ENCODE assay signal across 2 cellular contexts in genomic region chr1:20716232-20716631, GRCh38.
TF ChIP-seq lines count a peak whose summit lies in the region.

No MANE protein-coding gene starts in this region.

TF ChIP-seq in IMR-90, 13 proteins besides CTCF, POLR2A, EP300 and RAD21:
- TF ChIP-seq RCOR1 (IDR thresholded peaks at IDR 0.05; ENCODE audit: insufficient replicate concordance, low read length), result no peak
- TF ChIP-seq BHLHE40 (IDR thresholded peaks at IDR 0.05; ENCODE audit: low read depth, low read length), result no peak
- TF ChIP-seq FOS (IDR thresholded peaks at IDR 0.05; ENCODE audit: low read depth, low read length), result no peak
- TF ChIP-seq NFE2L2 (IDR thresholded peaks at IDR 0.05; ENCODE audit: low read depth, low read length), result no peak

TF ChIP-seq in H1, 55 proteins besides CTCF, POLR2A, EP300 and RAD21:
- TF ChIP-seq CHD2 (IDR thresholded peaks at IDR 0.05; ENCODE audit: low read length) (no peak), MAX (IDR thresholded peaks at IDR 0.05) (no peak), RXRA (IDR thresholded peaks at IDR 0.05; ENCODE audit: insufficient read depth, low read depth, low read length) (no peak), CHD7 (IDR thresholded peaks at IDR 0.05; ENCODE audit: insufficient replicate concordance, low read length) (no peak), SIN3A (conservative IDR thresholded peaks at IDR 0.05 in 1 of 2, IDR thresholded peaks at IDR 0.05 in 1 of 2; ENCODE audit: low read depth in 1 of 2, low read length in 2 of 2) (no peak), YY1 (IDR thresholded peaks at IDR 0.05; ENCODE audit: low read depth, low read length) (no peak), PHF8 (conservative IDR thresholded peaks at IDR 0.05; ENCODE audit: low read depth, low read length) (no peak), SP4 (IDR thresholded peaks at IDR 0.05; ENCODE audit: low read length) (no peak), SRF (IDR thresholded peaks at IDR 0.05; ENCODE audit: low read depth, low read length) (no peak), E2F6 (IDR thresholded peaks at IDR 0.05) (no peak), KDM5A (IDR thresholded peaks at IDR 0.05; ENCODE audit: low read length) (no peak), BACH1 (IDR thresholded peaks at IDR 0.05; ENCODE audit: low read length) (no peak)
